ENCODE assay signal across 16 cellular contexts in genomic region chr18:39296293-39296888, GRCh38.
"Had no signal": no experiment of that assay in that cellular context is flagged by ENCODE, and none has a peak within 500 bp of the region (broad histone marks: within the 10 kb centered on the region; RNA-seq: fewer than 3 reads in every experiment).

No MANE protein-coding gene starts in this region.

- DNase-seq: effector memory CD4-positive, alpha-beta T cell; esophagus squamous epithelium; foreskin fibroblast; glutamatergic neuron; immature natural killer cell; left ventricle myocardium inferior; lower lobe of right lung; nucleus accumbens; ovary; right cardiac atrium; small intestine; stimulated activated CD4-positive, alpha-beta T cell treated with anti-CD3 and anti-CD28 coated beads, Interleukin-12 subunit alpha, Interleukin-12 subunit beta, amount 100 ng/mL, for 4 hours; stimulated activated naive CD4-positive, alpha-beta T cell; thyroid gland had no signal

- ATAC-seq: gastroesophageal sphincter; lower lobe of right lung; natural killer cell treated with Interleukin-12 subunit alpha and Interleukin-12 subunit beta and Interleukin-15 and Interleukin-18, amount 100 ng/mL, for 72 hours; right cardiac atrium had no signal
